In genomic region chr21:16775056-16775455, GRCh38 we compare ENCODE assay signal across 13 cellular contexts.
A peak's percentile ranks its signal among the peaks of the same experiment; 100 is the strongest.
DNase-seq lines count a peak whose midpoint lies in the region; ATAC-seq lines count a peak whose summit lies in the region.
"Had no signal": no experiment of that assay in that cellular context is flagged by ENCODE, and none has a peak within 500 bp of the region (broad histone marks: within the 10 kb centered on the region; RNA-seq: fewer than 3 reads in every experiment).

No MANE protein-coding gene starts in this region.

- peak; percentile 21 for DNase-seq in NCI-H345 (lab: John Stamatoyannopoulos, UW)
- DNase-seq in NCI-H345 treated with DMSO at 0.1 percent for 48 hours (lab: John Stamatoyannopoulos, UW; ENCODE audit: unreplicated experiment): no peak
- DNase-seq in cerebellum (ENCODE audit: low spot score): peak; percentile 68
- DNase-seq in myocyte (ENCODE audit: low read depth): peak; percentile 33
- no peak for DNase-seq in NCI-H1436 treated with DMSO at 0.1 percent for 48 hours (lab: John Stamatoyannopoulos, UW)
- DNase-seq in middle frontal gyrus (ENCODE audit: extremely low spot score, low spot score): no peak
- DNase-seq in KBM-7: no peak
- DNase-seq: activated CD4-positive, alpha-beta T cell treated with anti-CD3 and anti-CD28 coated beads for 48 hours; activated naive CD8-positive, alpha-beta T cell treated with anti-CD3 and anti-CD28 coated beads, Interleukin-2, amount 50 U/mL, for 24 hours; activated T-cell treated with anti-CD3 and anti-CD28 coated beads for 4 hours had no signal

- in situ Hi-C loops in KBM-7 (cut with MboI; ENCODE audit: low pct_unique_long_range_greater_than_20kb, low sequenced_read_pairs): no loop called here

- ATAC-seq in GM18868 (IDR thresholded peaks at IDR 0.05; ENCODE audit: unreplicated experiment): no peak
- ATAC-seq: activated naive CD8-positive, alpha-beta T cell treated with anti-CD3 and anti-CD28 coated beads, Interleukin-2, amount 50 U/mL, for 24 hours; Right ventricle myocardium inferior; stimulated activated effector memory CD8-positive, alpha-beta T cell treated with anti-CD3 and anti-CD28 coated beads, Interleukin-12 subunit alpha, Interleukin-12 subunit beta, amount 100 ng/mL, for 72 hours had no signal

Comparison
In these comparisons a context has a peak if more than half of its experiments do, and no peak if none do; other contexts are left out.
1. DNase-seq: peak in NCI-H345 (single experiment), cerebellum (single experiment) and myocyte (single experiment); none in NCI-H345 treated with DMSO at 0.1 percent for 48 hours (single experiment), NCI-H1436 treated with DMSO at 0.1 percent for 48 hours (single experiment), middle frontal gyrus (single experiment) and KBM-7 (single experiment).